1 cellular context compared by ENCODE assay signal in genomic region chr18:50695431-50696176, GRCh38.
TF ChIP-seq lines count a peak whose summit lies in the region.

No MANE protein-coding gene starts in this region.

TF ChIP-seq in HepG2, 621 proteins besides CTCF, POLR2A, EP300 and RAD21 (continued from another document):
- TF ChIP-seq RNF219 (CRISPR knock-in tag; IDR thresholded peaks at IDR 0.05) (no peak), NFKB2 (CRISPR knock-in tag; IDR thresholded peaks at IDR 0.05; ENCODE audit: borderline replicate concordance) (no peak), NFIB (CRISPR knock-in tag; IDR thresholded peaks at IDR 0.05; ENCODE audit: borderline replicate concordance) (no peak)
